In genomic region chr1:161096514-161096913, GRCh38 we compare ENCODE assay signal across 14 cellular contexts. TPM values are rescaled to one million over a fixed set of nuclear protein-coding genes. Genes with fewer than 3 reads are reported as not detected.
DNase-seq lines count a peak whose midpoint lies in the region; ATAC-seq, FAIRE-seq and TF ChIP-seq lines count a peak whose summit lies in the region.
"Had no signal": no experiment of that assay in that cellular context is flagged by ENCODE, and none has a peak within 500 bp of the region (broad histone marks: within the 10 kb centered on the region; RNA-seq: fewer than 3 reads in every experiment).

No MANE protein-coding gene starts in this region.

- intact Hi-C loops in natural killer cell (cut with micrococcal nuclease) (loop anchor here (5.0 kb wide), 2 partner anchors 99 to 329 kb away; no protein-coding TSS in a partner anchor), aorta (cut with DNase I) (loop anchor here in 1 of 2 donors (5.0 kb wide), 1 partner anchor 99 kb away; no protein-coding TSS in a partner anchor)

- H3K27me3 Mint-ChIP-seq in natural killer cell (ENCODE audit: low read depth in 2 of 2) = peaks cover 0 to 11% of the 10 kb centered on the region in 2 donors
- no peaks in the 10 kb centered on the region for H3K27me3 Mint-ChIP-seq in natural killer cell treated with Interleukin-12 subunit alpha and Interleukin-12 subunit beta and Interleukin-15 and Interleukin-18, amount 100 ng/mL, for 72 hours

- DNase-seq in natural killer cell (no peak), bronchial epithelial cell (ENCODE audit: low read depth) (peak; percentile 81), iris pigment epithelial cell (ENCODE audit: low read depth) (peak; percentile 57), aorta (no peak)
- no peak for DNase-seq in natural killer cell treated with Interleukin-12 subunit alpha and Interleukin-12 subunit beta and Interleukin-15 and Interleukin-18, amount 100 ng/mL, for 72 hours (ENCODE audit: low spot score)
- no peak for DNase-seq in stimulated activated CD4-positive, alpha-beta T cell treated with anti-CD3 and anti-CD28 coated beads, Interleukin-2, amount 100 ng/mL, for 24 hours
- DNase-seq: activated CD8-positive, alpha-beta memory T cell treated with anti-CD3 and anti-CD28 coated beads, Interleukin-2, amount 50 U/mL, for 4 hours; dorsolateral prefrontal cortex; NCI-H2081 treated with DMSO at 0.1 percent for 48 hours had no signal

- H3K36me3 ChIP-seq in bronchial epithelial cell (ENCODE audit: control insufficient read depth, insufficient read depth, low read length) (no peaks in the 10 kb centered on the region), aorta (ENCODE audit: control insufficient read depth in 1 of 2, insufficient read depth in 2 of 2, low read length in 1 of 2) (no peaks in the 10 kb centered on the region)

- 48 to 60% methylated on average over 1 of the region's 1 CpG for WGBS in aorta, 2 donors

- TF ChIP-seq CTCF in natural killer cell (IDR thresholded peaks at IDR 0.05) = no peak
- TF ChIP-seq CTCF in bronchial epithelial cell (IDR thresholded peaks at IDR 0.05; ENCODE audit: insufficient read depth, low read length, severe bottlenecking) = no peak

- H3K4me3 Mint-ChIP-seq in natural killer cell = peak overlapping the region; percentile 97
- no peak overlapping the region for H3K4me3 Mint-ChIP-seq in natural killer cell treated with Interleukin-12 subunit alpha and Interleukin-12 subunit beta and Interleukin-15 and Interleukin-18, amount 100 ng/mL, for 72 hours

- H3K9me3 ChIP-seq in aorta (ENCODE audit: control insufficient read depth, low read length) = no peaks in the 10 kb centered on the region

- H3K36me3 Mint-ChIP-seq in natural killer cell = peaks cover 6% of the 10 kb centered on the region
- no peaks in the 10 kb centered on the region for H3K36me3 Mint-ChIP-seq in natural killer cell treated with Interleukin-12 subunit alpha and Interleukin-12 subunit beta and Interleukin-15 and Interleukin-18, amount 100 ng/mL, for 72 hours

- H3K27ac ChIP-seq in aorta (ENCODE audit: low read depth in 1 of 2, low read length in 2 of 2) = no peak overlapping the region
- H3K27ac ChIP-seq: SK-N-MC had no signal

- H3K4me3 ChIP-seq in bronchial epithelial cell (ENCODE audit: low read depth, low read length) (no peak overlapping the region), aorta (ENCODE audit: low read length in 2 of 2) (no peak overlapping the region)
- H3K4me3 ChIP-seq: SK-N-MC had no signal

- no peak for FAIRE-seq in bronchial epithelial cell (lab: Jason Lieb, UNC)

- H3K9me3 Mint-ChIP-seq in natural killer cell = peaks cover 2 to 3% of the 10 kb centered on the region in 2 donors
- H3K9me3 Mint-ChIP-seq in natural killer cell treated with Interleukin-12 subunit alpha and Interleukin-12 subunit beta and Interleukin-15 and Interleukin-18, amount 100 ng/mL, for 72 hours = no peaks in the 10 kb centered on the region

- peak overlapping the region; percentile 97 to 100 for H3K27ac Mint-ChIP-seq in natural killer cell
- peak overlapping the region in 1 of 2 donors; percentile 98 for H3K27ac Mint-ChIP-seq in natural killer cell treated with Interleukin-12 subunit alpha and Interleukin-12 subunit beta and Interleukin-15 and Interleukin-18, amount 100 ng/mL, for 72 hours

- H3K4me1 ChIP-seq in aorta (ENCODE audit: control insufficient read depth in 1 of 2, insufficient read depth in 2 of 2, low read length in 2 of 2) = peaks cover 0 to 2% of the 10 kb centered on the region in 2 donors

- H3K4me1 Mint-ChIP-seq in natural killer cell = peaks cover 22% of the 10 kb centered on the region in 2 donors
- peaks cover 27 to 39% of the 10 kb centered on the region in 2 donors for H3K4me1 Mint-ChIP-seq in natural killer cell treated with Interleukin-12 subunit alpha and Interleukin-12 subunit beta and Interleukin-15 and Interleukin-18, amount 100 ng/mL, for 72 hours (ENCODE audit: low read depth in 2 of 2)

- no peaks in the 10 kb centered on the region for H3K27me3 ChIP-seq in bronchial epithelial cell (ENCODE audit: control insufficient read depth, insufficient read depth, low read length)
- no peaks in the 10 kb centered on the region for H3K27me3 ChIP-seq in aorta (ENCODE audit: control insufficient read depth in 1 of 2, insufficient read depth in 2 of 2, low read length in 1 of 2)
- H3K27me3 ChIP-seq: dorsolateral prefrontal cortex had no signal

- no peak for ATAC-seq in natural killer cell
- no peak for ATAC-seq in natural killer cell treated with Interleukin-12 subunit alpha and Interleukin-12 subunit beta and Interleukin-15 and Interleukin-18, amount 100 ng/mL, for 72 hours
- peak; percentile 31 for ATAC-seq in aorta (ENCODE audit: low FRiP score)
- ATAC-seq in GM21447 (IDR thresholded peaks at IDR 0.05; ENCODE audit: unreplicated experiment) = no peak
- no peak for ATAC-seq in HG03354 (IDR thresholded peaks at IDR 0.05; ENCODE audit: poor library complexity, severe bottlenecking, unreplicated experiment)
- ATAC-seq: HCT116, left lobe of liver had no signal

RNA-seq across cellular contexts. Expression of gene KLHDC9, which starts 1.6 kb away (rescaled TPM):
- under 1 TPM in 2 of 3 donors, not detected in 1; 0.49 to 0.50 TPM for total RNA-seq in natural killer cell
- total RNA-seq in natural killer cell treated with Interleukin-12 subunit alpha and Interleukin-12 subunit beta and Interleukin-15 and Interleukin-18, amount 100 ng/mL, for 72 hours = under 1 TPM in 1 of 2 donors, not detected in 1; 0.64 TPM
- 1.3 and 5.0 TPM in 2 replicates for total RNA-seq in bronchial epithelial cell
- total RNA-seq in aorta = 1 to 10 TPM in 1 of 2 donors, under 1 TPM in 1; 0.78 to 2.5 TPM
- polyA plus RNA-seq in aorta = 10 to 100 TPM in 1 of 2 donors, 1 to 10 TPM in 1; 7.9 to 14.8 TPM

RNA-seq across cellular contexts. Expression of gene NECTIN4, which starts 7.2 kb away (rescaled TPM):
- under 1 TPM in 2 of 3 donors, not detected in 1; 0.07 to 0.09 TPM for total RNA-seq in natural killer cell
- total RNA-seq in natural killer cell treated with Interleukin-12 subunit alpha and Interleukin-12 subunit beta and Interleukin-15 and Interleukin-18, amount 100 ng/mL, for 72 hours = not detected
- total RNA-seq in bronchial epithelial cell = 108 and 200 TPM in 2 replicates
- total RNA-seq in aorta = under 1 TPM; 0.24 to 0.26 TPM
- polyA plus RNA-seq in aorta = not detected
- total RNA-seq: left lobe of liver had no signal

RNA-seq across cellular contexts. Expression of gene PFDN2, which starts 21.3 kb away (rescaled TPM):
- total RNA-seq in natural killer cell = 10 to 100 TPM; 31.6 to 40.0 (median 35.0) TPM
- total RNA-seq in natural killer cell treated with Interleukin-12 subunit alpha and Interleukin-12 subunit beta and Interleukin-15 and Interleukin-18, amount 100 ng/mL, for 72 hours = 100 to 1,000 TPM in 1 of 2 donors, 10 to 100 TPM in 1; 92.6 to 122 TPM
- 204 and 224 TPM in 2 replicates for total RNA-seq in bronchial epithelial cell
- total RNA-seq in aorta = 10 to 100 TPM; 36.4 to 42.3 TPM
- 100 to 1,000 TPM in 1 of 2 donors, 10 to 100 TPM in 1; 74.6 to 116 TPM for polyA plus RNA-seq in aorta

RNA-seq across cellular contexts. Expression of gene NIT1, which starts 21.4 kb away (rescaled TPM):
- 10 to 100 TPM; 26.5 to 31.7 (median 31.6) TPM for total RNA-seq in natural killer cell
- total RNA-seq in natural killer cell treated with Interleukin-12 subunit alpha and Interleukin-12 subunit beta and Interleukin-15 and Interleukin-18, amount 100 ng/mL, for 72 hours = 10 to 100 TPM; 29.3 to 37.2 TPM
- total RNA-seq in bronchial epithelial cell = 40.5 and 58.2 TPM in 2 replicates
- total RNA-seq in aorta = 10 to 100 TPM; 31.1 to 41.6 TPM
- polyA plus RNA-seq in aorta = 10 to 100 TPM; 47.6 to 50.5 TPM

RNA-seq across cellular contexts. Expression of gene ARHGAP30, which starts 26.8 kb away (rescaled TPM):
- total RNA-seq in natural killer cell (100 to 1,000 TPM; 246 to 310 (median 272) TPM), bronchial epithelial cell (1.3 and 3.1 TPM in 2 replicates), aorta (10 to 100 TPM; 14.7 to 20.5 TPM)
- total RNA-seq in natural killer cell treated with Interleukin-12 subunit alpha and Interleukin-12 subunit beta and Interleukin-15 and Interleukin-18, amount 100 ng/mL, for 72 hours = 100 to 1,000 TPM; 217 to 250 TPM
- 10 to 100 TPM in 1 of 2 donors, 1 to 10 TPM in 1; 1.3 to 12.1 TPM for polyA plus RNA-seq in aorta

Comparison
In these comparisons a context has a peak if more than half of its experiments do, and no peak if none do; other contexts are left out.
1. DNase-seq: peak in bronchial epithelial cell (single experiment) and iris pigment epithelial cell (single experiment); none in natural killer cell (single experiment), natural killer cell treated with Interleukin-12 subunit alpha and Interleukin-12 subunit beta and Interleukin-15 and Interleukin-18, amount 100 ng/mL, for 72 hours (single experiment), aorta (0 of 2) and stimulated activated CD4-positive, alpha-beta T cell treated with anti-CD3 and anti-CD28 coated beads, Interleukin-2, amount 100 ng/mL, for 24 hours (0 of 2).
2. RNA of gene NECTIN4, which starts 7.2 kb away (total RNA-seq): 108 to 200 TPM in bronchial epithelial cell; 0.24 to 0.26 TPM in aorta, not detected in natural killer cell treated with Interleukin-12 subunit alpha and Interleukin-12 subunit beta and Interleukin-15 and Interleukin-18, amount 100 ng/mL, for 72 hours and 0.07 to 0.09 TPM in natural killer cell; every median in the first group is over 10 times any median in the second.